ENCODE assay signal across 20 cellular contexts in genomic region chr4:15013585-15013984, GRCh38. TPM values are rescaled to one million over a fixed set of nuclear protein-coding genes. Genes with fewer than 3 reads are reported as not detected.
DNase-seq lines count a peak whose midpoint lies in the region; FAIRE-seq and TF ChIP-seq lines count a peak whose summit lies in the region.
"Had no signal": no experiment of that assay in that cellular context is flagged by ENCODE, and none has a peak within 500 bp of the region (broad histone marks: within the 10 kb centered on the region; RNA-seq: fewer than 3 reads in every experiment).

No MANE protein-coding gene starts in this region.

- H3K4me1 ChIP-seq in astrocyte (ENCODE audit: insufficient read depth, low read length) = no peaks in the 10 kb centered on the region
- no peaks in the 10 kb centered on the region for H3K4me1 ChIP-seq in mesenchymal stem cell (ENCODE audit: control insufficient read depth, insufficient read depth, low read depth, low read length)
- H3K4me1 ChIP-seq in osteoblast (ENCODE audit: insufficient read depth, low read length) = peaks cover 40% of the 10 kb centered on the region

- peaks cover 73% of the 10 kb centered on the region for H3K79me2 ChIP-seq in astrocyte (ENCODE audit: insufficient read depth, low read length)
- peaks cover 97% of the 10 kb centered on the region for H3K79me2 ChIP-seq in osteoblast (ENCODE audit: insufficient read depth, low read length)

- H2AFZ ChIP-seq in astrocyte (ENCODE audit: low read depth, low read length) (no peak overlapping the region), mesenchymal stem cell (ENCODE audit: low read depth, low read length) (no peak overlapping the region), osteoblast (ENCODE audit: low read length) (no peak overlapping the region)

- no peak overlapping the region for H2BK120ac ChIP-seq in mesenchymal stem cell (ENCODE audit: low read depth, low read length)

- H3K23ac ChIP-seq in mesenchymal stem cell (ENCODE audit: low read length in 2 of 2) = no peak overlapping the region

- TF ChIP-seq CTCF in astrocyte (IDR thresholded peaks at IDR 0.05; ENCODE audit: insufficient read depth, low read depth, low read length) (no peak), osteoblast (IDR thresholded peaks at IDR 0.05; ENCODE audit: extremely low read depth, low read depth, low read length) (no peak)

- no peak overlapping the region for H2BK5ac ChIP-seq in mesenchymal stem cell (ENCODE audit: low read depth, low read length, poor library complexity, severe bottlenecking)

- peaks cover 13% of the 10 kb centered on the region for H3K36me3 Mint-ChIP-seq in astrocyte (ENCODE audit: low read depth, unreplicated experiment)

- peaks cover 49% of the 10 kb centered on the region for H4K20me1 ChIP-seq in astrocyte (ENCODE audit: insufficient read depth, low read length)
- peaks cover 16% of the 10 kb centered on the region for H4K20me1 ChIP-seq in osteoblast (ENCODE audit: insufficient read depth, low read length)

- no peak overlapping the region for H2BK15ac ChIP-seq in mesenchymal stem cell (ENCODE audit: low read depth, poor library complexity, severe bottlenecking)

- no peak overlapping the region for H4K91ac ChIP-seq in mesenchymal stem cell (ENCODE audit: low read length)

- H3K79me1 ChIP-seq in mesenchymal stem cell (replicated peaks; ENCODE audit: low read length, poor library complexity, severe bottlenecking) = no peaks in the 10 kb centered on the region

- H3K4me1 Mint-ChIP-seq in astrocyte (ENCODE audit: low read depth, unreplicated experiment) = peaks cover 23% of the 10 kb centered on the region

- FAIRE-seq in GM19239 (lab: Jason Lieb, UNC) (peak; percentile 28), astrocyte (lab: Jason Lieb, UNC) (peak; percentile 13)
- FAIRE-seq: A204.1, GM12891, H1 had no signal

- H3K4ac ChIP-seq in mesenchymal stem cell (ENCODE audit: low read depth in 1 of 2, low read length in 2 of 2) = no peak overlapping the region

- DNase-seq in GM19239 (ENCODE audit: insufficient read length, low spot score) (no peak), astrocyte (ENCODE audit: low read depth) (no peak), mesenchymal stem cell (no peak), superior temporal gyrus (ENCODE audit: extremely low spot score) (peak; percentile 46), osteoblast (ENCODE audit: insufficient read length, low spot score, missing footprints) (no peak), germinal center (ENCODE audit: low spot score) (no peak), SIG-M5 treated with dmso at 0.1 percent for 504 hours (lab: John Stamatoyannopoulos, UW; ENCODE audit: unreplicated experiment) (no peak)
- DNase-seq in activated naive CD4-positive, alpha-beta T cell (lab: John Stamatoyannopoulos, UW) = no peak
- DNase-seq: CD4-positive, CD25-positive, alpha-beta regulatory T cell; COR-L47; DND-41; Karpas-422; NCI-H1694 treated with DMSO at 0.1 percent for 48 hours; NCI-H446 treated with DMSO at 0.1 percent for 48 hours; NCI-H526 treated with DMSO at 0.1 percent for 48 hours; SK-N-SH had no signal

- no peak overlapping the region for H2AK5ac ChIP-seq in mesenchymal stem cell (ENCODE audit: low read length, severe bottlenecking)

- H4K8ac ChIP-seq in mesenchymal stem cell (ENCODE audit: low read length) = no peak overlapping the region

- H3K9ac ChIP-seq in astrocyte (ENCODE audit: low read length) (no peak overlapping the region), mesenchymal stem cell (ENCODE audit: low read length) (peak overlapping the region; percentile 64)
- H3K9ac ChIP-seq: SK-N-SH had no signal

- H3K4me3 ChIP-seq in astrocyte (ENCODE audit: insufficient read depth, low read depth, low read length) (no peak overlapping the region), mesenchymal stem cell (ENCODE audit: insufficient read depth in 1 of 2, low read depth in 1 of 2, low read length in 2 of 2) (peak overlapping the region in 1 of 2 experiments; percentile 58), osteoblast (ENCODE audit: insufficient read depth, low read length) (no peak overlapping the region)

- no peaks in the 10 kb centered on the region for H3K9me3 ChIP-seq in astrocyte (ENCODE audit: insufficient read depth, low read depth, low read length)
- H3K9me3 ChIP-seq in mesenchymal stem cell (ENCODE audit: control insufficient read depth, low read length) = no peaks in the 10 kb centered on the region
- no peaks in the 10 kb centered on the region for H3K9me3 ChIP-seq in osteoblast (ENCODE audit: low read depth, low read length)
- H3K9me3 ChIP-seq: SK-N-SH had no signal

- H3K36me3 ChIP-seq in astrocyte (ENCODE audit: insufficient read depth, low read length) (peaks cover 41% of the 10 kb centered on the region), mesenchymal stem cell (ENCODE audit: control insufficient read depth in 1 of 2, insufficient read depth in 2 of 2, low read depth in 1 of 2, low read length in 2 of 2) (peaks cover 6 to 99% of the 10 kb centered on the region in 2 experiments), osteoblast (ENCODE audit: insufficient read depth, low read length) (peaks cover 78% of the 10 kb centered on the region)

- H3K27ac ChIP-seq in astrocyte (ENCODE audit: low read depth, low read length) (no peak overlapping the region), mesenchymal stem cell (ENCODE audit: low read length, poor library complexity, severe bottlenecking) (no peak overlapping the region), osteoblast (ENCODE audit: low read depth, low read length) (no peak overlapping the region)

- no peaks in the 10 kb centered on the region for H3K27me3 ChIP-seq in astrocyte (ENCODE audit: insufficient read depth, low read length)
- H3K27me3 ChIP-seq in mesenchymal stem cell (ENCODE audit: control insufficient read depth in 1 of 2, insufficient read depth in 1 of 2, low read length in 2 of 2) = no peaks in the 10 kb centered on the region
- H3K27me3 ChIP-seq in osteoblast (ENCODE audit: insufficient read depth, low read length) = no peaks in the 10 kb centered on the region

- H3K9me3 Mint-ChIP-seq in astrocyte (ENCODE audit: unreplicated experiment) = no peaks in the 10 kb centered on the region
- H3K9me3 Mint-ChIP-seq: CD4-positive, CD25-positive, alpha-beta regulatory T cell; IgD-negative memory B cell had no signal

- H2BK12ac ChIP-seq in mesenchymal stem cell (ENCODE audit: low read length in 2 of 2) = no peak overlapping the region

- no peak overlapping the region for H3K14ac ChIP-seq in mesenchymal stem cell (ENCODE audit: low read length in 2 of 2)

- no peaks in the 10 kb centered on the region for H3K27me3 Mint-ChIP-seq in astrocyte (ENCODE audit: low read depth, unreplicated experiment)
- H3K27me3 Mint-ChIP-seq: CD4-positive, CD25-positive, alpha-beta regulatory T cell; IgD-negative memory B cell had no signal

- H3K4me2 ChIP-seq in astrocyte (ENCODE audit: low read length) (no peak overlapping the region), mesenchymal stem cell (ENCODE audit: low read length, poor library complexity, severe bottlenecking) (no peak overlapping the region), osteoblast (ENCODE audit: insufficient read depth, low read length) (no peak overlapping the region)
- H3K4me2 ChIP-seq: SK-N-SH had no signal

- H3K4me3 Mint-ChIP-seq in astrocyte (ENCODE audit: unreplicated experiment) = no peak overlapping the region
- H3K4me3 Mint-ChIP-seq: CD4-positive, CD25-positive, alpha-beta regulatory T cell; IgD-negative memory B cell had no signal

- no peak overlapping the region for H3K18ac ChIP-seq in mesenchymal stem cell (ENCODE audit: low read depth in 1 of 2, low read length in 2 of 2)

- no peak overlapping the region for H3K27ac Mint-ChIP-seq in astrocyte (ENCODE audit: unreplicated experiment)
- H3K27ac Mint-ChIP-seq: CD4-positive, CD25-positive, alpha-beta regulatory T cell; IgD-negative memory B cell had no signal

RNA-seq across cellular contexts. Expression of gene CPEB2, which starts 11.3 kb away (rescaled TPM):
- total RNA-seq in astrocyte = 46.8 and 47.3 TPM in 2 replicates
- 7.9 TPM for polyA plus RNA-seq in mesenchymal stem cell (2013, experiment 1 of 2)
- 8.5 TPM for polyA plus RNA-seq in mesenchymal stem cell (2013, experiment 2 of 2)
- total RNA-seq in osteoblast = 23.9 and 27.7 TPM in 2 replicates
